In genomic region chr1:39788758-39789570, GRCh38 we compare ENCODE assay signal across 8 cellular contexts. TPM values are rescaled to one million over a fixed set of nuclear protein-coding genes. Genes with fewer than 3 reads are reported as not detected.
DNase-seq lines count a peak whose midpoint lies in the region; ATAC-seq and TF ChIP-seq lines count a peak whose summit lies in the region.

Gene BMP8B (minus strand): TSS chr1:39788865. CDS start chr1:39788485, 380 bp downstream.

- ATAC-seq in GM21381 (IDR thresholded peaks at IDR 0.05; ENCODE audit: unreplicated experiment) (peak; percentile 64), T-helper 17 cell (peak; percentile 63), GM18870 (IDR thresholded peaks at IDR 0.05; ENCODE audit: unreplicated experiment) (no peak)

- H3K27me3 ChIP-seq in brain microvascular endothelial cell (replicated peaks): peaks cover 13% of the 10 kb centered on the region

- no peaks in the 10 kb centered on the region for H3K9me3 ChIP-seq in T-helper 17 cell (ENCODE audit: control insufficient read depth, low read length, poor library complexity, severe bottlenecking)

- peaks cover 35% of the 10 kb centered on the region for H3K27me3 Mint-ChIP-seq in T-helper 17 cell

- H3K4me3 Mint-ChIP-seq in T-helper 17 cell: peak within 1 kb of the TSS; percentile 85

- no peak within 1 kb of the TSS for H3K27ac ChIP-seq in brain microvascular endothelial cell

- in situ Hi-C loops in brain microvascular endothelial cell (cut with HindIII; ENCODE audit: low pct_ligation_motif_present, low sequenced_read_pairs): no loop called here

- no peaks in the 10 kb centered on the region for H3K36me3 ChIP-seq in brain microvascular endothelial cell (replicated peaks)

- peak within 1 kb of the TSS; percentile 17 for H3K4me3 ChIP-seq in brain microvascular endothelial cell (ENCODE audit: low read depth, low read length)

- TF ChIP-seq CTCF in brain microvascular endothelial cell (IDR thresholded peaks at IDR 0.05; ENCODE audit: low read depth, low read length, missing control alignments): no peak

- H3K4me1 Mint-ChIP-seq in T-helper 17 cell: peaks cover 9% of the 10 kb centered on the region

- peak; percentile 72 for DNase-seq in COR-L47 (lab: John Stamatoyannopoulos, UW)
- peak; percentile 97 for DNase-seq in NCI-H1092 (lab: John Stamatoyannopoulos, UW)
- peak in 2 of 3 donors; percentile 28 to 41 for DNase-seq in T-helper 17 cell
- no peak for DNase-seq in brain microvascular endothelial cell
- peak; percentile 57 for DNase-seq in kidney tubule cell (ENCODE audit: low spot score)
- DNase-seq in stimulated activated CD4-positive, alpha-beta T cell treated with anti-CD3 and anti-CD28 coated beads, Interleukin-1b, Interleukin-23, amount 100 ng/mL, for 4 hours (ENCODE audit: low read depth in 2 of 2): peak; percentile 10 to 35

- peaks cover 4% of the 10 kb centered on the region for H3K36me3 Mint-ChIP-seq in T-helper 17 cell (ENCODE audit: low read depth)

- H3K27ac Mint-ChIP-seq in T-helper 17 cell: no peak within 1 kb of the TSS

RNA-seq across cellular contexts. Expression of gene BMP8B, which starts in this region (rescaled TPM):
- 1 to 10 TPM in 1 of 2 donors, not detected in 1; 1.3 TPM for total RNA-seq in T-helper 17 cell
